Comparison of ENCODE assay signal across 8 cellular contexts in genomic region chr3:98733778-98734281, GRCh38. TPM values are rescaled to one million over a fixed set of nuclear protein-coding genes. Genes with fewer than 3 reads are reported as not detected.
A peak's percentile ranks its signal among the peaks of the same experiment; 100 is the strongest.
DNase-seq lines count a peak whose midpoint lies in the region; ATAC-seq and TF ChIP-seq lines count a peak whose summit lies in the region.

No MANE protein-coding gene starts in this region.

- peak overlapping the region; percentile 28 for H3K4me3 ChIP-seq in CD8-positive, alpha-beta T cell (ENCODE audit: low read depth, low read length)
- H3K4me3 ChIP-seq in fibroblast of the aortic adventitia (ENCODE audit: low read depth, low read length), result peak overlapping the region; percentile 81
- H3K4me3 ChIP-seq in ovary, result peak overlapping the region; percentile 66

- no peak overlapping the region for H3K4ac ChIP-seq in H9 (ENCODE audit: low read depth, low read length)

- H3K9me3 Mint-ChIP-seq in CD8-positive, alpha-beta T cell, result no peaks in the 10 kb centered on the region
- no peaks in the 10 kb centered on the region; a peak in 1 of 5 replicates for H3K9me3 Mint-ChIP-seq in H9

- H3K4me3 Mint-ChIP-seq in CD8-positive, alpha-beta T cell, result peak overlapping the region; percentile 76
- H3K4me3 Mint-ChIP-seq in H9, result peak overlapping the region; percentile 77 to 88

- no peak for TF ChIP-seq EP300 in ovary (IDR thresholded peaks at IDR 0.05)

- no peak overlapping the region for H2BK20ac ChIP-seq in H9 (ENCODE audit: low read depth, low read length, poor library complexity, severe bottlenecking)

- DNase-seq in CD8-positive, alpha-beta T cell, result no peak
- DNase-seq in H9 (no peak), fibroblast of the aortic adventitia (ENCODE audit: low read depth) (no peak), ovary (no peak), foreskin keratinocyte (no peak), NCI-H1048 (lab: John Stamatoyannopoulos, UW) (no peak), DMS79 (lab: John Stamatoyannopoulos, UW) (no peak)

- no peak overlapping the region for H2BK5ac ChIP-seq in H9 (ENCODE audit: insufficient read length, low read length)

- H3K23ac ChIP-seq in H9 (ENCODE audit: insufficient read length, low read depth, low read length), result no peak overlapping the region

- no peak overlapping the region for H4K91ac ChIP-seq in H9 (ENCODE audit: insufficient read length, low read depth, low read length)

- H3K9ac ChIP-seq in H9 (ENCODE audit: extremely low read depth, insufficient read length, low read length), result peak overlapping the region; percentile 6

- peaks cover 7% of the 10 kb centered on the region for H3K4me1 ChIP-seq in CD8-positive, alpha-beta T cell (ENCODE audit: insufficient read depth, low read length)
- H3K4me1 ChIP-seq in H9 (ENCODE audit: insufficient read depth, low read length) (no peaks in the 10 kb centered on the region), ovary (ENCODE audit: insufficient read depth) (peaks cover 2% of the 10 kb centered on the region), foreskin keratinocyte (peaks cover 8% of the 10 kb centered on the region)

- no peak overlapping the region for H3K14ac ChIP-seq in H9 (ENCODE audit: insufficient read depth, low read length)

- no peaks in the 10 kb centered on the region for H3K9me3 ChIP-seq in CD8-positive, alpha-beta T cell (ENCODE audit: low read length)
- H3K9me3 ChIP-seq in H9 (ENCODE audit: control insufficient read depth, low read depth, low read length) (no peaks in the 10 kb centered on the region), ovary (no peaks in the 10 kb centered on the region)

- H3K56ac ChIP-seq in H9 (ENCODE audit: insufficient read length, low read depth, low read length), result no peak overlapping the region

- H3K27ac ChIP-seq in CD8-positive, alpha-beta T cell (ENCODE audit: low read depth, low read length), result no peak overlapping the region
- H3K27ac ChIP-seq in H9 (ENCODE audit: insufficient read length, low read depth, low read length) (no peak overlapping the region), ovary (no peak overlapping the region), foreskin keratinocyte (no peak overlapping the region)

- no peak overlapping the region for H4K5ac ChIP-seq in H9 (ENCODE audit: insufficient read length, low read depth, low read length)

- H3K79me1 ChIP-seq in H9 (ENCODE audit: insufficient read depth, low read depth, low read length, poor library complexity, severe bottlenecking), result no peaks in the 10 kb centered on the region

- H3K4me1 Mint-ChIP-seq in CD8-positive, alpha-beta T cell (ENCODE audit: low read depth), result peaks cover 19% of the 10 kb centered on the region
- peaks cover 17 to 26% of the 10 kb centered on the region in 2 experiments for H3K4me1 Mint-ChIP-seq in H9

- no peak overlapping the region for H2BK15ac ChIP-seq in H9 (ENCODE audit: low read depth, low read length)

- no peak for ATAC-seq in CD8-positive, alpha-beta T cell
- peak; percentile 2; the same call in 2 of the 3 replicates for ATAC-seq in SK-N-SH treated with all-trans-retinoic acid at 6 μM for 48 hours
- no peak for ATAC-seq in foreskin keratinocyte

- H4K8ac ChIP-seq in H9 (replicated peaks; ENCODE audit: insufficient read length, low read depth, low read length), result no peak overlapping the region

- intact Hi-C loops in CD8-positive, alpha-beta T cell (cut with DNase I, micrococcal nuclease), result no loop called here
- intact Hi-C loops in ovary (cut with DNase I), result no loop called here

- H3K79me2 ChIP-seq in H9 (ENCODE audit: insufficient read depth, low read length), result no peaks in the 10 kb centered on the region

- no peaks in the 10 kb centered on the region for H4K20me1 ChIP-seq in H9 (ENCODE audit: control insufficient read depth, insufficient read depth, insufficient read length)

- H2BK120ac ChIP-seq in H9 (ENCODE audit: low read depth, low read length, poor library complexity, severe bottlenecking), result no peak overlapping the region

- H2AK5ac ChIP-seq in H9 (ENCODE audit: insufficient read length, low read length), result no peak overlapping the region

- H3K27me3 ChIP-seq in CD8-positive, alpha-beta T cell (ENCODE audit: insufficient read depth, low read length), result peaks cover 4% of the 10 kb centered on the region
- H3K27me3 ChIP-seq in H9 (ENCODE audit: insufficient read depth, low read length) (peaks cover 10% of the 10 kb centered on the region; the same call in 1 of the 2 replicates), ovary (no peaks in the 10 kb centered on the region), foreskin keratinocyte (no peaks in the 10 kb centered on the region)

- POLR2A ChIA-PET in CD8-positive, alpha-beta T cell (lab: Charles Lee), result no interaction called here

- H3K23me2 ChIP-seq in H9 (ENCODE audit: insufficient read length, low read depth, low read length, poor library complexity, severe bottlenecking), result peaks cover 21% of the 10 kb centered on the region

- no peak overlapping the region for H2AFZ ChIP-seq in H9 (ENCODE audit: low read length)

- no peaks in the 10 kb centered on the region for H3K36me3 Mint-ChIP-seq in CD8-positive, alpha-beta T cell
- H3K36me3 Mint-ChIP-seq in H9 (ENCODE audit: insufficient read depth in 1 of 3, low read depth in 3 of 3), result peaks cover 0 to 1% (median 0%) of the 10 kb centered on the region in 3 experiments; a peak in 1 of 7 replicates

- no peak for TF ChIP-seq POLR2A in ovary (IDR thresholded peaks at IDR 0.05)

- peak overlapping the region; percentile 89 for H3K4me2 ChIP-seq in H9 (ENCODE audit: insufficient read depth, insufficient read length, low read length)

- TF ChIP-seq CTCF in CD8-positive, alpha-beta T cell (IDR thresholded peaks at IDR 0.05), result no peak
- TF ChIP-seq CTCF in H9 (conservative IDR thresholded peaks at IDR 0.05) (no peak), fibroblast of the aortic adventitia (IDR thresholded peaks at IDR 0.05; ENCODE audit: insufficient read depth, low read length) (no peak), ovary (IDR thresholded peaks at IDR 0.05) (no peak), foreskin keratinocyte (conservative IDR thresholded peaks at IDR 0.05) (no peak)

- H3K36me3 ChIP-seq in CD8-positive, alpha-beta T cell (ENCODE audit: insufficient read depth, low read length), result no peaks in the 10 kb centered on the region
- H3K36me3 ChIP-seq in ovary, result no peaks in the 10 kb centered on the region

- no peak overlapping the region for H3T11ph ChIP-seq in H9 (ENCODE audit: low read length)

- CTCF ChIA-PET in CD8-positive, alpha-beta T cell (lab: Charles Lee), result no interaction called here

- peaks cover 53% of the 10 kb centered on the region for H3K27me3 Mint-ChIP-seq in CD8-positive, alpha-beta T cell (ENCODE audit: low read depth)
- H3K27me3 Mint-ChIP-seq in H9 (ENCODE audit: low read depth), result peaks cover 48% of the 10 kb centered on the region

- no CpG with 5 or more reads among the region's 16 CpGs for WGBS in H9 (ENCODE audit: extremely low coverage, insufficient read length, low lambda C conversion rate)
- 1 to 2% (median 2%) methylated on average over 16 of the region's 16 CpGs for WGBS in ovary, 3 donors

- H3K27ac Mint-ChIP-seq in CD8-positive, alpha-beta T cell, result no peak overlapping the region
- H3K27ac Mint-ChIP-seq in H9, result peak overlapping the region in 1 of 3 experiments; percentile 76; a peak in 2 of 7 replicates

- H3K18ac ChIP-seq in H9 (ENCODE audit: insufficient read length, low read depth, low read length), result no peak overlapping the region

- H2BK12ac ChIP-seq in H9 (ENCODE audit: insufficient read length, low read depth, low read length), result no peak overlapping the region

TF ChIP-seq in SK-N-SH treated with all-trans-retinoic acid at 6 μM for 48 hours, 23 proteins besides CTCF, POLR2A, EP300 and RAD21 (continues in another document):
- TF ChIP-seq PPARA (CRISPR knock-in tag; IDR thresholded peaks at IDR 0.05; ENCODE audit: borderline replicate concordance) (no peak), CSDC2 (CRISPR knock-in tag; IDR thresholded peaks at IDR 0.05) (no peak), PATZ1 (CRISPR knock-in tag; IDR thresholded peaks at IDR 0.05; ENCODE audit: borderline replicate concordance) (no peak), SNAI2 (CRISPR knock-in tag; IDR thresholded peaks at IDR 0.05) (no peak), ESRRG (CRISPR knock-in tag; IDR thresholded peaks at IDR 0.05) (no peak), ZNF8 (CRISPR knock-in tag; IDR thresholded peaks at IDR 0.05) (no peak), ZC3H10 (CRISPR knock-in tag; IDR thresholded peaks at IDR 0.05) (no peak), ZFP3 (CRISPR knock-in tag; IDR thresholded peaks at IDR 0.05) (no peak), ZNF70 (CRISPR knock-in tag; IDR thresholded peaks at IDR 0.05) (no peak), ZNF565 (CRISPR knock-in tag; conservative IDR thresholded peaks at IDR 0.05; ENCODE audit: low read depth) (no peak), BACH2 (CRISPR knock-in tag; IDR thresholded peaks at IDR 0.05; ENCODE audit: borderline replicate concordance) (no peak), RARB (CRISPR knock-in tag; IDR thresholded peaks at IDR 0.05) (no peak), ISL1 (CRISPR knock-in tag; IDR thresholded peaks at IDR 0.05) (no peak)

RNA-seq across cellular contexts. Expression of gene ST3GAL6, which starts 29.3 kb away (rescaled TPM):
- not detected for total RNA-seq in CD8-positive, alpha-beta T cell
- total RNA-seq in H9 (2021) (4.7 and 6.4 TPM in 2 replicates), fibroblast of the aortic adventitia (ENCODE audit: low replicate concordance) (2.3 and 3.5 TPM in 2 replicates), ovary (10 to 100 TPM in 2 of 7 donors, 1 to 10 TPM in 5; 1.9 to 16.7 (median 3.7) TPM), foreskin keratinocyte (1.4 and 2.1 TPM in 2 replicates)
- polyA plus RNA-seq in ovary (1 to 10 TPM; 2.0 to 4.4 TPM), foreskin keratinocyte (0.99 and 1.3 TPM in 2 replicates)

Comparison
In these comparisons a context has a peak if more than half of its experiments do, and no peak if none do; other contexts are left out.
1. H3K4me3 ChIP-seq: peak in every context shown above with its lines; median percentile 81 in fibroblast of the aortic adventitia; 66 in ovary; 28 in CD8-positive, alpha-beta T cell.